Comparison of ENCODE assay signal across 8 cellular contexts in genomic region chr2:55049794-55050132, GRCh38. TPM values are rescaled to one million over a fixed set of nuclear protein-coding genes. Genes with fewer than 3 reads are reported as not detected.
A peak's percentile ranks its signal among the peaks of the same experiment; 100 is the strongest.
DNase-seq lines count a peak whose midpoint lies in the region; ATAC-seq and TF ChIP-seq lines count a peak whose summit lies in the region.

No MANE protein-coding gene starts in this region.

- TF ChIP-seq CTCF in AG09309 (IDR thresholded peaks at IDR 0.05; ENCODE audit: control insufficient read depth, insufficient read depth, low read depth, low read length, missing control alignments), result no peak
- TF ChIP-seq CTCF in GM23338 (conservative IDR thresholded peaks at IDR 0.05; ENCODE audit: low read depth in 2 of 2), result no peak

- no peak overlapping the region for H2AFZ ChIP-seq in GM23338

- H3K36me3 ChIP-seq in GM23338 (ENCODE audit: insufficient read depth) (no peaks in the 10 kb centered on the region; the same call in 1 of the 2 replicates), iPS-15b (ENCODE audit: control insufficient read depth, insufficient read depth, low read length) (no peaks in the 10 kb centered on the region)

- H3K27me3 ChIP-seq in GM23338 (ENCODE audit: insufficient read depth), result no peaks in the 10 kb centered on the region
- H3K27me3 ChIP-seq in iPS-15b (ENCODE audit: control insufficient read depth, insufficient read depth, low read length), result no peaks in the 10 kb centered on the region

- peak overlapping the region; percentile 83 for H3K4me2 ChIP-seq in GM23338

- ATAC-seq in GM23338, result no peak; the same call in 2 of the 3 replicates
- peak; percentile 0 to 1 for ATAC-seq in activated T-cell treated with anti-CD3 and anti-CD28 coated beads, Interleukin-2, amount 50 U/mL, for 72 hours (replicated peaks in 1 of 2)
- peak; percentile 14 for ATAC-seq in stimulated activated naive CD8-positive, alpha-beta T cell treated with anti-CD3 and anti-CD28 coated beads, Interleukin-15, amount 100 ng/mL, for 72 hours
- ATAC-seq in GM21526 (IDR thresholded peaks at IDR 0.05; ENCODE audit: low FRiP score, unreplicated experiment), result no peak

- DNase-seq in AG09309 (ENCODE audit: low read depth) (no peak), GM23338 (ENCODE audit: low spot score) (no peak), amniotic stem cell (lab: John Stamatoyannopoulos, UW) (no peak)
- no peak for DNase-seq in activated T-cell treated with anti-CD3 and anti-CD28 coated beads, Interleukin-2, amount 50 U/mL, for 72 hours
- DNase-seq in stimulated activated naive CD8-positive, alpha-beta T cell treated with anti-CD3 and anti-CD28 coated beads, Interleukin-15, amount 100 ng/mL, for 72 hours, result peak in 1 of 2 donors; percentile 73
- no peak for DNase-seq in stimulated activated CD4-positive, alpha-beta T cell treated with anti-CD3 and anti-CD28 coated beads, Interleukin-4, amount 100 ng/mL, for 4 hours

- H3K9me3 ChIP-seq in iPS-15b (ENCODE audit: control insufficient read depth, insufficient read depth, low read length), result no peaks in the 10 kb centered on the region

- peaks cover 26% of the 10 kb centered on the region for H4K20me1 ChIP-seq in GM23338 (replicated peaks; ENCODE audit: insufficient read depth)

- H3K36me3 Mint-ChIP-seq in GM23338 (ENCODE audit: low read depth), result peaks cover 10% of the 10 kb centered on the region; the same call in 1 of the 3 replicates
- H3K36me3 Mint-ChIP-seq in activated T-cell treated with anti-CD3 and anti-CD28 coated beads, Interleukin-2, amount 50 U/mL, for 72 hours (ENCODE audit: insufficient read depth in 2 of 2), result peaks cover 4 to 5% of the 10 kb centered on the region in 2 donors

- peak overlapping the region; percentile 73 for H3K4me3 ChIP-seq in AG09309 (ENCODE audit: control insufficient read depth, low read depth, low read length)
- peak overlapping the region; percentile 90 for H3K4me3 ChIP-seq in GM23338
- H3K4me3 ChIP-seq in iPS-15b (ENCODE audit: low read depth, low read length), result peak overlapping the region; percentile 95

- H3K9ac ChIP-seq in iPS-15b (ENCODE audit: low read depth, low read length), result peak overlapping the region; percentile 82

- H3K79me2 ChIP-seq in GM23338 (replicated peaks; ENCODE audit: insufficient read depth), result peaks cover 48% of the 10 kb centered on the region

- H3K9me2 ChIP-seq in GM23338 (ENCODE audit: insufficient read depth), result no peaks in the 10 kb centered on the region

- no peaks in the 10 kb centered on the region for H3K9me3 Mint-ChIP-seq in GM23338
- H3K9me3 Mint-ChIP-seq in activated T-cell treated with anti-CD3 and anti-CD28 coated beads, Interleukin-2, amount 50 U/mL, for 72 hours, result no peaks in the 10 kb centered on the region
- H3K9me3 Mint-ChIP-seq in stimulated activated naive CD8-positive, alpha-beta T cell treated with anti-CD3 and anti-CD28 coated beads, Interleukin-15, amount 100 ng/mL, for 72 hours, result no peaks in the 10 kb centered on the region

- H3K27ac Mint-ChIP-seq in GM23338, result peak overlapping the region; percentile 99
- H3K27ac Mint-ChIP-seq in activated T-cell treated with anti-CD3 and anti-CD28 coated beads, Interleukin-2, amount 50 U/mL, for 72 hours, result peak overlapping the region; percentile 99
- peak overlapping the region in 1 of 2 donors; percentile 97 for H3K27ac Mint-ChIP-seq in stimulated activated naive CD8-positive, alpha-beta T cell treated with anti-CD3 and anti-CD28 coated beads, Interleukin-15, amount 100 ng/mL, for 72 hours

- peaks cover 36% of the 10 kb centered on the region for H3K4me1 Mint-ChIP-seq in GM23338
- peaks cover 72% of the 10 kb centered on the region for H3K4me1 Mint-ChIP-seq in activated T-cell treated with anti-CD3 and anti-CD28 coated beads, Interleukin-2, amount 50 U/mL, for 72 hours (ENCODE audit: low read depth)
- peaks cover 55% of the 10 kb centered on the region for H3K4me1 Mint-ChIP-seq in stimulated activated naive CD8-positive, alpha-beta T cell treated with anti-CD3 and anti-CD28 coated beads, Interleukin-15, amount 100 ng/mL, for 72 hours

- H3K27me3 Mint-ChIP-seq in GM23338 (ENCODE audit: insufficient read depth, low read depth, poor library complexity), result peaks cover 17% of the 10 kb centered on the region
- no peaks in the 10 kb centered on the region for H3K27me3 Mint-ChIP-seq in activated T-cell treated with anti-CD3 and anti-CD28 coated beads, Interleukin-2, amount 50 U/mL, for 72 hours (ENCODE audit: low read depth)
- no peaks in the 10 kb centered on the region for H3K27me3 Mint-ChIP-seq in stimulated activated naive CD8-positive, alpha-beta T cell treated with anti-CD3 and anti-CD28 coated beads, Interleukin-15, amount 100 ng/mL, for 72 hours

- peak overlapping the region; percentile 97 for H3K4me3 Mint-ChIP-seq in GM23338
- peak overlapping the region; percentile 98 to 100 for H3K4me3 Mint-ChIP-seq in activated T-cell treated with anti-CD3 and anti-CD28 coated beads, Interleukin-2, amount 50 U/mL, for 72 hours
- H3K4me3 Mint-ChIP-seq in stimulated activated naive CD8-positive, alpha-beta T cell treated with anti-CD3 and anti-CD28 coated beads, Interleukin-15, amount 100 ng/mL, for 72 hours, result peak overlapping the region; percentile 82 to 97

- no peaks in the 10 kb centered on the region; the same call in 1 of the 2 replicates for H3F3A ChIP-seq in GM23338 (replicated peaks; ENCODE audit: low read depth)

- H3K27ac ChIP-seq in GM23338 (ENCODE audit: low read depth), result peak overlapping the region; percentile 90

- H3K4me1 ChIP-seq in GM23338 (ENCODE audit: insufficient read depth) (peaks cover 44% of the 10 kb centered on the region), iPS-15b (ENCODE audit: control insufficient read depth, insufficient read depth, low read length) (peaks cover 8% of the 10 kb centered on the region)

TF ChIP-seq in GM23338, 12 proteins besides CTCF, POLR2A, EP300 and RAD21 (continues in another document):
- TF ChIP-seq NANOG (IDR thresholded peaks at IDR 0.05; ENCODE audit: borderline replicate concordance), result no peak
- no peak for TF ChIP-seq JUNB (IDR thresholded peaks at IDR 0.05; ENCODE audit: unreplicated experiment)
- TF ChIP-seq STAT1 (IDR thresholded peaks at IDR 0.05; ENCODE audit: unreplicated experiment), result no peak
- TF ChIP-seq, protein P1, sequence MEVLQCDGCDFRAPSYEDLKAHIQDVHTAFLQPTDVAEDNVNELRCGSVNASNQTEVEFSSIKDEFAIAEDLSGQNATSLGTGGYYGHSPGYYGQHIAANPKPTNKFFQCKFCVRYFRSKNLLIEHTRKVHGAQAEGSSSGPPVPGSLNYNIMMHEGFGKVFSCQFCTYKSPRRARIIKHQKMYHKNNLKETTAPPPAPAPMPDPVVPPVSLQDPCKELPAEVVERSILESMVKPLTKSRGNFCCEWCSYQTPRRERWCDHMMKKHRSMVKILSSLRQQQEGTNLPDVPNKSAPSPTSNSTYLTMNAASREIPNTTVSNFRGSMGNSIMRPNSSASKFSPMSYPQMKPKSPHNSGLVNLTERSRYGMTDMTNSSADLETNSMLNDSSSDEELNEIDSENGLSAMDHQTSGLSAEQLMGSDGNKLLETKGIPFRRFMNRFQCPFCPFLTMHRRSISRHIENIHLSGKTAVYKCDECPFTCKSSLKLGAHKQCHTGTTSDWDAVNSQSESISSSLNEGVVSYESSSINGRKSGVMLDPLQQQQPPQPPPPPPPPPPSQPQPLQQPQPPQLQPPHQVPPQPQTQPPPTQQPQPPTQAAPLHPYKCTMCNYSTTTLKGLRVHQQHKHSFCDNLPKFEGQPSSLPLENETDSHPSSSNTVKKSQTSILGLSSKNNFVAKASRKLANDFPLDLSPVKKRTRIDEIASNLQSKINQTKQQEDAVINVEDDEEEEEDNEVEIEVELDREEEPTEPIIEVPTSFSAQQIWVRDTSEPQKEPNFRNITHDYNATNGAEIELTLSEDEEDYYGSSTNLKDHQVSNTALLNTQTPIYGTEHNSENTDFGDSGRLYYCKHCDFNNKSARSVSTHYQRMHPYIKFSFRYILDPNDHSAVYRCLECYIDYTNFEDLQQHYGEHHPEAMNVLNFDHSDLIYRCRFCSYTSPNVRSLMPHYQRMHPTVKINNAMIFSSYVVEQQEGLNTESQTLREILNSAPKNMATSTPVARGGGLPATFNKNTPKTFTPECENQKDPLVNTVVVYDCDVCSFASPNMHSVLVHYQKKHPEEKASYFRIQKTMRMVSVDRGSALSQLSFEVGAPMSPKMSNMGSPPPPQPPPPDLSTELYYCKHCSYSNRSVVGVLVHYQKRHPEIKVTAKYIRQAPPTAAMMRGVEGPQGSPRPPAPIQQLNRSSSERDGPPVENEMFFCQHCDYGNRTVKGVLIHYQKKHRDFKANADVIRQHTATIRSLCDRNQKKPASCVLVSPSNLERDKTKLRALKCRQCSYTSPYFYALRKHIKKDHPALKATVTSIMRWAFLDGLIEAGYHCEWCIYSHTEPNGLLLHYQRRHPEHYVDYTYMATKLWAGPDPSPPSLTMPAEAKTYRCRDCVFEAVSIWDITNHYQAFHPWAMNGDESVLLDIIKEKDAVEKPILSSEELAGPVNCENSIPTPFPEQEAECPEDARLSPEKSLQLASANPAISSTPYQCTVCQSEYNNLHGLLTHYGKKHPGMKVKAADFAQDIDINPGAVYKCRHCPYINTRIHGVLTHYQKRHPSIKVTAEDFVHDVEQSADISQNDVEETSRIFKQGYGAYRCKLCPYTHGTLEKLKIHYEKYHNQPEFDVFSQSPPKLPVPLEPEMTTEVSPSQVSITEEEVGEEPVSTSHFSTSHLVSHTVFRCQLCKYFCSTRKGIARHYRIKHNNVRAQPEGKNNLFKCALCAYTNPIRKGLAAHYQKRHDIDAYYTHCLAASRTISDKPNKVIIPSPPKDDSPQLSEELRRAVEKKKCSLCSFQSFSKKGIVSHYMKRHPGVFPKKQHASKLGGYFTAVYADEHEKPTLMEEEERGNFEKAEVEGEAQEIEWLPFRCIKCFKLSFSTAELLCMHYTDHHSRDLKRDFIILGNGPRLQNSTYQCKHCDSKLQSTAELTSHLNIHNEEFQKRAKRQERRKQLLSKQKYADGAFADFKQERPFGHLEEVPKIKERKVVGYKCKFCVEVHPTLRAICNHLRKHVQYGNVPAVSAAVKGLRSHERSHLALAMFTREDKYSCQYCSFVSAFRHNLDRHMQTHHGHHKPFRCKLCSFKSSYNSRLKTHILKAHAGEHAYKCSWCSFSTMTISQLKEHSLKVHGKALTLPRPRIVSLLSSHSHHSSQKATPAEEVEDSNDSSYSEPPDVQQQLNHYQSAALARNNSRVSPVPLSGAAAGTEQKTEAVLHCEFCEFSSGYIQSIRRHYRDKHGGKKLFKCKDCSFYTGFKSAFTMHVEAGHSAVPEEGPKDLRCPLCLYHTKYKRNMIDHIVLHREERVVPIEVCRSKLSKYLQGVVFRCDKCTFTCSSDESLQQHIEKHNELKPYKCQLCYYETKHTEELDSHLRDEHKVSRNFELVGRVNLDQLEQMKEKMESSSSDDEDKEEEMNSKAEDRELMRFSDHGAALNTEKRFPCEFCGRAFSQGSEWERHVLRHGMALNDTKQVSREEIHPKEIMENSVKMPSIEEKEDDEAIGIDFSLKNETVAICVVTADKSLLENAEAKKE (CRISPR knock-in tag; IDR thresholded peaks at IDR 0.05), result no peak
- no peak for TF ChIP-seq POLR2AphosphoS5 (IDR thresholded peaks at IDR 0.05; ENCODE audit: low read depth)

RNA-seq across cellular contexts. Expression of gene RTN4, which starts 0.5 kb away (rescaled TPM):
- 221 and 244 TPM in 2 replicates for total RNA-seq in GM23338 (2014; rRNA removed; shearing (Covaris generic))
- polyA plus RNA-seq in GM23338 (2016; fragmentation: Nextera tagmentation; extraction: Ambion mirVana), result 218 and 221 TPM in 2 replicates
- total RNA-seq in activated T-cell treated with anti-CD3 and anti-CD28 coated beads, Interleukin-2, amount 50 U/mL, for 72 hours, result 10 to 100 TPM; 78.8 to 83.3 TPM

Comparison
In these comparisons a context has a peak if more than half of its experiments do, and no peak if none do; other contexts are left out.
1. ATAC-seq: peak in activated T-cell treated with anti-CD3 and anti-CD28 coated beads, Interleukin-2, amount 50 U/mL, for 72 hours (2 of 2) and stimulated activated naive CD8-positive, alpha-beta T cell treated with anti-CD3 and anti-CD28 coated beads, Interleukin-15, amount 100 ng/mL, for 72 hours (single experiment); none in GM23338 (single experiment) and GM21526 (single experiment).
2. Peak in every context shown above with its lines, with median percentiles within 50 percentile points of each other: H3K4me3 ChIP-seq and H3K4me3 Mint-ChIP-seq.